ENCODE assay signal across 29 cellular contexts in genomic region chr2:75986617-75987016, GRCh38.
"Had no signal": no experiment of that assay in that cellular context is flagged by ENCODE, and none has a peak within 500 bp of the region (broad histone marks: within the 10 kb centered on the region; RNA-seq: fewer than 3 reads in every experiment).

No MANE protein-coding gene starts in this region.

- H3K36me3 ChIP-seq: brain microvascular endothelial cell, cardiac muscle cell, SJSA1 had no signal

- H3K27me3 Mint-ChIP-seq: activated B cell treated with CpG ODN at 0.5 μM for 24 hours; activated CD4-positive, alpha-beta memory T cell treated with anti-CD3 and anti-CD28 coated beads for 36 hours; activated CD4-positive, alpha-beta T cell treated with anti-CD3 and anti-CD28 coated beads, Interleukin-2, amount 10 ng/mL, durations not matched to agents 7 days and 5 days; activated naive CD8-positive, alpha-beta T cell had no signal

- H3K4me3 ChIP-seq: cardiac muscle cell, SJSA1 had no signal

- H3K27ac Mint-ChIP-seq: activated B cell treated with CpG ODN at 0.5 μM for 24 hours; activated CD4-positive, alpha-beta memory T cell treated with anti-CD3 and anti-CD28 coated beads for 36 hours; activated CD4-positive, alpha-beta T cell treated with anti-CD3 and anti-CD28 coated beads, Interleukin-2, amount 10 ng/mL, durations not matched to agents 7 days and 5 days; activated naive CD4-positive, alpha-beta T cell treated with anti-CD3 and anti-CD28 coated beads for 36 hours; activated naive CD8-positive, alpha-beta T cell; T-helper 1 cell treated with Interleukin-12 subunit alpha and Interleukin-12 subunit beta and Interleukin-4 antibody, amounts not matched to agents 30 μg/mL and 1 μg/mL, for 36 hours had no signal

- H3K27ac ChIP-seq: brain microvascular endothelial cell, cardiac muscle cell, SJSA1 had no signal

- H3K9me3 ChIP-seq: SJSA1 had no signal

- H3K4me1 ChIP-seq: SJSA1 had no signal

- FAIRE-seq: astrocyte, TTC549 had no signal

- H3K4me1 Mint-ChIP-seq: activated B cell treated with CpG ODN at 0.5 μM for 24 hours; activated CD4-positive, alpha-beta T cell treated with anti-CD3 and anti-CD28 coated beads, Interleukin-2, amount 10 ng/mL, durations not matched to agents 7 days and 5 days had no signal

- H3K27me3 ChIP-seq: brain microvascular endothelial cell, cardiac muscle cell, SJSA1 had no signal

- H3K4me3 Mint-ChIP-seq: activated B cell treated with CpG ODN at 0.5 μM for 24 hours; activated CD4-positive, alpha-beta memory T cell treated with anti-CD3 and anti-CD28 coated beads for 36 hours; activated CD4-positive, alpha-beta T cell treated with anti-CD3 and anti-CD28 coated beads, Interleukin-2, amount 10 ng/mL, durations not matched to agents 7 days and 5 days; activated naive CD4-positive, alpha-beta T cell treated with anti-CD3 and anti-CD28 coated beads for 36 hours; activated naive CD8-positive, alpha-beta T cell; activated T-cell treated with anti-CD3 and anti-CD28 coated beads, Interleukin-2, amount 50 U/mL, for 4 hours; T-helper 1 cell treated with Interleukin-12 subunit alpha and Interleukin-12 subunit beta and Interleukin-4 antibody, amounts not matched to agents 30 μg/mL and 1 μg/mL, for 36 hours had no signal

- DNase-seq: activated B cell treated with CpG ODN at 0.5 μM for 24 hours; activated CD4-positive, alpha-beta memory T cell treated with anti-CD3 and anti-CD28 coated beads for 36 hours; activated CD4-positive, alpha-beta T cell treated with anti-CD3 and anti-CD28 coated beads for 1 hour; activated CD4-positive, alpha-beta T cell treated with anti-CD3 and anti-CD28 coated beads, Interleukin-2, amount 10 ng/mL, durations not matched to agents 7 days and 5 days; activated CD8-positive, alpha-beta memory T cell treated with anti-CD3 and anti-CD28 coated beads for 24 hours; activated effector memory CD4-positive, alpha-beta T cell treated with anti-CD3 and anti-CD28 coated beads, Interleukin-2, amount 50 U/mL, for 16 hours; activated naive CD4-positive, alpha-beta T cell treated with anti-CD3 and anti-CD28 coated beads for 36 hours; activated T-cell treated with anti-CD3 and anti-CD28 coated beads, Interleukin-2, amount 50 U/mL, for 4 hours; amygdala; brain microvascular endothelial cell; cerebellar nuclear complex; Kasumi-1; KBM-7; NCI-H1105 treated with DMSO at 0.1 percent for 48 hours; NCI-H1436 treated with DMSO at 0.1 percent for 48 hours; NCI-H187; NCI-H2081; NCI-H2227 treated with DMSO at 0.1 percent for 48 hours; NCI-H510A; NCI-H526 treated with DMSO at 0.1 percent for 48 hours; NK-92 treated with Interleukin-12 subunit alpha and Interleukin-12 subunit beta, amount 100 ng/mL, for 24 hours; OCI-M1; SHP77 had no signal

- H3K36me3 Mint-ChIP-seq: activated CD4-positive, alpha-beta memory T cell treated with anti-CD3 and anti-CD28 coated beads for 36 hours; activated naive CD8-positive, alpha-beta T cell had no signal
